8 cellular contexts compared by ENCODE assay signal in the genomic region with DNA sequence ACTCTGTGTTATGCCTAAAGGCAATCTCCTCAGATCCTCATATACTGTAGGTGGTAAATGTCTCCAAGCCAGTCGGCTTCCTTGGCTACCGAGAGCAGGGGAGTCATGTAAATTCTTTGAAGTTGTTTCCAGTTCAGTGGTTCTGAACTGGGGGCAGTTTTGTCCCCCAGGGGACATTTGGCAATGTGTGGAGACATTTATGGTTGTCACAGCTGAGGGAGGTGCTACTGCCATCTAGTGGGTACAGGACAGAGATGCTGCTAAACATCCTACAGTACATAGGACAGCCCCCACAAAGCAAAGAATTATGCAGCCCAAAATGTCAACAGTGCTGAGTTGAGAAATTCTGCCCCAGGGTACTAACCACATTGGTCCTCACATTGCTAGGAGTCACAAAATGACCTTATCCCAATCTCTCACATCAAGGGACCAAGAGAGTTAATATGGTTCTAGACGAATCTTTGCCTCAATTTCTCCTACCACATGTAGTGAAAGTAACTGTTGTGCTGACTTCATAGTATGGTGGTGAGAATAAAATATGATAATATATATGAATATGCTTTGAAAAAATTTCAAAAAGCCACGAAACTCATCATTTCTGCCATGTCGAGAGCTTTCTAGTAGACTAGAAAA.
A peak's percentile ranks its signal among the peaks of the same experiment; 100 is the strongest.
DNase-seq lines count a peak whose midpoint lies in the region; ATAC-seq and TF ChIP-seq lines count a peak whose summit lies in the region.

No MANE protein-coding gene starts in this region.

- H3K4me3 ChIP-seq in transverse colon, result no peak overlapping the region

- in situ Hi-C loops in transverse colon (cut with MboI; ENCODE audit: low pct_ligation_motif_present in 1 of 4, low pct_unique_long_range_greater_than_20kb in 1 of 4, low sequenced_read_pairs in 3 of 4), result no loop called here

- H3K9me3 Mint-ChIP-seq in Calu3 (ENCODE audit: low read depth, unreplicated experiment), result no peaks in the 10 kb centered on the region

- no peak overlapping the region for H3K27ac Mint-ChIP-seq in Calu3 (ENCODE audit: unreplicated experiment)

- peak; percentile 64 for TF ChIP-seq CTCF in Calu3 (IDR thresholded peaks at IDR 0.05; ENCODE audit: unreplicated experiment)
- TF ChIP-seq CTCF in transverse colon (IDR thresholded peaks at IDR 0.05), result peak; percentile 33 to 64 (median 41)

- no peak for TF ChIP-seq EP300 in transverse colon (IDR thresholded peaks at IDR 0.05; ENCODE audit: low read depth)

- H3K4me1 Mint-ChIP-seq in Calu3 (ENCODE audit: low read depth, unreplicated experiment), result no peaks in the 10 kb centered on the region

- ATAC-seq in GM18861 (IDR thresholded peaks at IDR 0.05; ENCODE audit: unreplicated experiment), result peak; percentile 91
- ATAC-seq in HG02970 (IDR thresholded peaks at IDR 0.05; ENCODE audit: low FRiP score, unreplicated experiment), result peak; percentile 74

- DNase-seq in Calu3, result peak; percentile 44
- DNase-seq in NCI-H1436 treated with DMSO at 0.1 percent for 48 hours (lab: John Stamatoyannopoulos, UW), result peak; percentile 27
- DNase-seq in amniotic epithelial cell (ENCODE audit: low read depth), result peak; percentile 31
- DNase-seq in iris pigment epithelial cell (ENCODE audit: low read depth), result peak; percentile 51
- peak; percentile 24 for DNase-seq in transverse colon
- no peak for DNase-seq in DMS79 treated with DMSO at 0.1 percent for 48 hours (lab: John Stamatoyannopoulos, UW)

- H3K36me3 ChIP-seq in transverse colon, result no peaks in the 10 kb centered on the region

- no peaks in the 10 kb centered on the region for H3K27me3 ChIP-seq in transverse colon

- H3K9me3 ChIP-seq in transverse colon, result no peaks in the 10 kb centered on the region

- no peak overlapping the region for H3K4me3 Mint-ChIP-seq in Calu3 (ENCODE audit: low read depth, unreplicated experiment)

- no peak overlapping the region for H3K27ac ChIP-seq in transverse colon

- WGBS in transverse colon (ENCODE audit: low coverage in 1 of 2), 2 donors, result 60 to 73% methylated on average over 3 to 5 of the region's 5 CpGs

- no peak for TF ChIP-seq POLR2A in transverse colon (IDR thresholded peaks at IDR 0.05)

- intact Hi-C loops in Calu3 (cut with micrococcal nuclease; ENCODE audit: unreplicated experiment) (loop anchor here (1.0 to 2.0 kb wide), 2 partner anchors 223 to 286 kb away; no protein-coding TSS in a partner anchor), transverse colon (cut with DNase I; ENCODE audit: low total_unique reads) (no loop called here)

- CTCF ChIA-PET in Calu3 (lab: Charles Lee), result no interaction called here

- no TSS peak for BruUV-seq in Calu3 (replicated peaks; lab: Mats Ljungman, UMichigan)

- no peaks in the 10 kb centered on the region for H3K36me3 Mint-ChIP-seq in Calu3 (ENCODE audit: insufficient read depth, unreplicated experiment)

- peaks cover 5% of the 10 kb centered on the region for H3K27me3 Mint-ChIP-seq in Calu3 (ENCODE audit: unreplicated experiment)

- H3K4me1 ChIP-seq in transverse colon, result no peaks in the 10 kb centered on the region
